18 cellular contexts compared by ENCODE assay signal in the genomic region with DNA sequence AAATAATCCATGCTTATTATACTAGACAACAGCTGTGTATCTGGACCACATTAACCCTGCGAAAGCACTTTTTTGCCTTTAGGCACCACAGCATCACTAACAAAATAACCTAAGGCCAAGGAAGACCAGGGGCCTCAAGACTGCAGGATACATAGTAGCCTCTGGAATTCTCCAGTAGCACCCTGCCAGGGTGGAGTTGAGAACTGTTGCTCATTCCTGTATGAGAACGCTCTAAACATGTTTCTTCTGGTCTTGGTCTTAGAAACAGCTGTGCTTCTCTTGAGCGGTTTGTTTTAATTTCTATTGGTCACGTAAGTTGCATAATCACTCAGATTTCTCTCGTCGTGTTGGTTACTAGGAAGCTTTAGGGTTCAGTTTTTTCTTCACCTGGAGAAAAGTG. TPM values are rescaled to one million over a fixed set of nuclear protein-coding genes. Genes with fewer than 3 reads are reported as not detected.
DNase-seq lines count a peak whose midpoint lies in the region; ATAC-seq, FAIRE-seq and TF ChIP-seq lines count a peak whose summit lies in the region.
"Had no signal": no experiment of that assay in that cellular context is flagged by ENCODE, and none has a peak within 500 bp of the region (broad histone marks: within the 10 kb centered on the region; RNA-seq: fewer than 3 reads in every experiment).

No MANE protein-coding gene starts in this region.

- no peak overlapping the region for H3K4me3 ChIP-seq in right cardiac atrium (ENCODE audit: low read length)
- no peak overlapping the region for H3K4me3 ChIP-seq in bronchial epithelial cell (ENCODE audit: low read depth, low read length)
- no peak overlapping the region for H3K4me3 ChIP-seq in aorta (ENCODE audit: low read length in 2 of 2)
- H3K4me3 ChIP-seq: Peyer's patch had no signal

- H3K9me3 ChIP-seq in right cardiac atrium (ENCODE audit: control insufficient read depth, low read length), result no peaks in the 10 kb centered on the region
- H3K9me3 ChIP-seq in aorta (ENCODE audit: control insufficient read depth, low read length), result no peaks in the 10 kb centered on the region
- H3K9me3 ChIP-seq: Peyer's patch had no signal

- H3K36me3 ChIP-seq in bronchial epithelial cell (ENCODE audit: control insufficient read depth, insufficient read depth, low read length), result no peaks in the 10 kb centered on the region
- H3K36me3 ChIP-seq in aorta (ENCODE audit: control insufficient read depth in 1 of 2, insufficient read depth in 2 of 2, low read length in 1 of 2), result no peaks in the 10 kb centered on the region
- H3K36me3 ChIP-seq: Peyer's patch had no signal

- intact Hi-C loops in right cardiac atrium (cut with DNase I), result no loop called here
- intact Hi-C loops in left cardiac atrium (cut with DNase I), result no loop called here
- intact Hi-C loops in aorta (cut with DNase I), result loop anchor here in 1 of 2 donors (2.0 kb wide), 1 partner anchor 13 kb away; no protein-coding TSS in a partner anchor

- H3K4me1 ChIP-seq in right cardiac atrium (ENCODE audit: control insufficient read depth, insufficient read depth, low read length) (peaks cover 2% of the 10 kb centered on the region), aorta (ENCODE audit: control insufficient read depth in 1 of 2, insufficient read depth in 2 of 2, low read length in 2 of 2) (no peaks in the 10 kb centered on the region)

- FAIRE-seq in bronchial epithelial cell (lab: Jason Lieb, UNC), result no peak

- ATAC-seq in right cardiac atrium (no peak), left cardiac atrium (no peak), aorta (ENCODE audit: low FRiP score) (no peak), GM21717 (IDR thresholded peaks at IDR 0.05; ENCODE audit: unreplicated experiment) (no peak)

- no peak for DNase-seq in right cardiac atrium
- DNase-seq in left cardiac atrium, result no peak
- peak; percentile 92 for DNase-seq in bronchial epithelial cell (ENCODE audit: low read depth)
- DNase-seq in islet precursor cell, result peak; percentile 47
- DNase-seq in aorta, result no peak
- DNase-seq in retina, result no peak
- DNase-seq in central memory CD4-positive, alpha-beta T cell, result no peak
- DNase-seq: CD8-positive, alpha-beta memory T cell; GF-D8; GOT3; KBM-7; NCI-H187 treated with DMSO at 0.1 percent for 48 hours; NCI-H2171 treated with DMSO at 0.1 percent for 48 hours; NCI-H774; Peyer's patch; SHP77 treated with DMSO at 0.1 percent for 48 hours had no signal

- TF ChIP-seq CTCF in bronchial epithelial cell (IDR thresholded peaks at IDR 0.05; ENCODE audit: insufficient read depth, low read length, severe bottlenecking), result no peak

- 87% methylated on average over 6 of the region's 6 CpGs for WGBS in right cardiac atrium
- WGBS in aorta, 2 donors, result 58 to 61% methylated on average over 6 of the region's 6 CpGs

- H3K27ac ChIP-seq in right cardiac atrium (ENCODE audit: low read length) (peak overlapping the region; percentile 39), aorta (ENCODE audit: low read depth in 1 of 2, low read length in 2 of 2) (peak overlapping the region; percentile 50 to 70)
- H3K27ac ChIP-seq: Peyer's patch had no signal

- H3K27me3 ChIP-seq in right cardiac atrium (ENCODE audit: control insufficient read depth, insufficient read depth) (no peaks in the 10 kb centered on the region), bronchial epithelial cell (ENCODE audit: control insufficient read depth, insufficient read depth, low read length) (no peaks in the 10 kb centered on the region), aorta (ENCODE audit: control insufficient read depth in 1 of 2, insufficient read depth in 2 of 2, low read length in 1 of 2) (no peaks in the 10 kb centered on the region)
- H3K27me3 ChIP-seq: Peyer's patch had no signal

RNA-seq across cellular contexts. Expression of gene B4GALNT3, which starts 7.9 kb away (rescaled TPM):
- total RNA-seq in right cardiac atrium, result 10 to 100 TPM; 22.7 to 50.2 (median 39.4) TPM
- polyA plus RNA-seq in right cardiac atrium, result 27.5 TPM
- total RNA-seq in left cardiac atrium, result 10 to 100 TPM; 20.9 to 22.1 TPM
- 8.2 and 8.3 TPM in 2 replicates for total RNA-seq in bronchial epithelial cell
- 10 to 100 TPM; 17.4 to 29.9 TPM for total RNA-seq in aorta
- polyA plus RNA-seq in aorta, result 10 to 100 TPM; 10.3 to 20.3 TPM
- polyA plus RNA-seq: BJ had no signal

Comparison
In these comparisons a context has a peak if more than half of its experiments do, and no peak if none do; other contexts are left out.
1. DNase-seq: peak in bronchial epithelial cell (single experiment) and islet precursor cell (single experiment); none in right cardiac atrium (0 of 3), left cardiac atrium (single experiment), aorta (0 of 2), retina (single experiment) and central memory CD4-positive, alpha-beta T cell (single experiment).